ENCODE assay signal across 24 cellular contexts in the genomic region with DNA sequence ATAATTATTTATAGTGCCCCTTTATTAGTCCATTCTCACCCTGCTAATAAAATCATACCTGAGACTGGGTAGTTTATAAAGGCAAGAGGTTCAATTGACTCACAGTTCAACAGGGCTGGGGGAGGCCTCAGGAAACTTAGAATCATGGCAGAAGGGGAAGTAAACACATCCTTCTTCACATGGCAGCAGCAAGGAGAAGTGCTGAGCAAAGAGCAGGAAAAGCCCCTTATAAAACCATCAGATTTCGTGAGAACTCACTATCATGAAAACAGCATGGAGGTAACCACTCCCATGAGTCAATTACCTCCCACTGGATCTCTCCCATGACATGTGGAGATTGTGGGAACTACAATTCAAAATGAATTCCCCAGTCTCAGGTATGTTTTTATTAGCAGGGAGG.
"Had no signal": no experiment of that assay in that cellular context is flagged by ENCODE, and none has a peak within 500 bp of the region (broad histone marks: within the 10 kb centered on the region; RNA-seq: fewer than 3 reads in every experiment).

No MANE protein-coding gene starts in this region.

- H3K27ac ChIP-seq: breast epithelium, gastroesophageal sphincter, heart right ventricle, prostate gland, right atrium auricular region, tibial nerve, uterus had no signal

- H3K9me3 ChIP-seq: breast epithelium, gastroesophageal sphincter, mucosa of descending colon, prostate gland, right atrium auricular region, tibial nerve, uterus had no signal

- H3K27ac Mint-ChIP-seq: activated CD4-positive, alpha-beta T cell treated with anti-CD3 and anti-CD28 coated beads, Interleukin-2, amount 10 ng/mL, durations not matched to agents 7 days and 5 days; activated CD8-positive, alpha-beta T cell treated with anti-CD3 and anti-CD28 coated beads, Interleukin-2, amount 10 ng/mL, durations not matched to agents 7 days and 5 days had no signal

- H3K27me3 ChIP-seq: breast epithelium, gastroesophageal sphincter, heart right ventricle, right atrium auricular region, tibial nerve, uterus had no signal

- FAIRE-seq: astrocyte had no signal

- H3K4me3 Mint-ChIP-seq: activated CD4-positive, alpha-beta T cell treated with anti-CD3 and anti-CD28 coated beads, Interleukin-2, amount 10 ng/mL, durations not matched to agents 7 days and 5 days; activated CD8-positive, alpha-beta T cell treated with anti-CD3 and anti-CD28 coated beads, Interleukin-2, amount 10 ng/mL, durations not matched to agents 7 days and 5 days; naive B cell had no signal

- H3K4me1 ChIP-seq: breast epithelium, prostate gland, right atrium auricular region, uterus had no signal

- H3K9me3 Mint-ChIP-seq: activated CD4-positive, alpha-beta T cell treated with anti-CD3 and anti-CD28 coated beads, Interleukin-2, amount 10 ng/mL, durations not matched to agents 7 days and 5 days had no signal

- ATAC-seq: activated CD8-positive, alpha-beta T cell treated with anti-CD3 and anti-CD28 coated beads, Interleukin-2, amount 10 ng/mL, durations not matched to agents 7 days and 5 days; esophagus mucosa; gastroesophageal sphincter; heart right ventricle; left ventricle myocardium superior; stimulated activated naive CD8-positive, alpha-beta T cell treated with anti-CD3 and anti-CD28 coated beads, Interleukin-15, Interleukin-2, amounts not matched to agents 100 U/mL and 50 U/mL, for 24 hours had no signal

- H3K4me1 Mint-ChIP-seq: activated CD4-positive, alpha-beta T cell treated with anti-CD3 and anti-CD28 coated beads, Interleukin-2, amount 10 ng/mL, durations not matched to agents 7 days and 5 days had no signal

- H3K36me3 ChIP-seq: breast epithelium, gastroesophageal sphincter, heart right ventricle, prostate gland, right atrium auricular region, tibial nerve, uterus had no signal

- DNase-seq: activated CD4-positive, alpha-beta T cell treated with anti-CD3 and anti-CD28 coated beads, Interleukin-2, amount 10 ng/mL, durations not matched to agents 7 days and 5 days; activated CD4-positive, CD25-positive, alpha-beta regulatory T cell; activated CD8-positive, alpha-beta memory T cell treated with anti-CD3 and anti-CD28 coated beads, Interleukin-2, amount 50 U/mL, for 4 hours; activated CD8-positive, alpha-beta T cell treated with anti-CD3 and anti-CD28 coated beads, Interleukin-2, amount 10 ng/mL, durations not matched to agents 7 days and 5 days; activated effector memory CD4-positive, alpha-beta T cell treated with anti-CD3 and anti-CD28 coated beads, Interleukin-2, amount 50 U/mL, for 16 hours; activated naive CD4-positive, alpha-beta T cell treated with anti-CD3 and anti-CD28 coated beads, Interleukin-2, amount 50 U/mL, for 16 hours; activated T-cell treated with anti-CD3 and anti-CD28 coated beads, Interleukin-2, amount 50 U/mL, for 48 hours; cerebellar nuclear complex; cortex of kidney; heart right ventricle; left ventricle myocardium superior; mucosa of descending colon; naive B cell; stimulated activated CD4-positive, alpha-beta T cell treated with anti-CD3 and anti-CD28 coated beads, Interleukin-2, amount 100 ng/mL, for 24 hours; stimulated activated naive CD8-positive, alpha-beta T cell treated with anti-CD3 and anti-CD28 coated beads, Interleukin-15, Interleukin-2, amounts not matched to agents 100 U/mL and 50 U/mL, for 24 hours; substantia nigra; uterus had no signal

- H3K27me3 Mint-ChIP-seq: activated CD4-positive, alpha-beta T cell treated with anti-CD3 and anti-CD28 coated beads, Interleukin-2, amount 10 ng/mL, durations not matched to agents 7 days and 5 days; naive B cell had no signal

- H3K4me3 ChIP-seq: breast epithelium, gastroesophageal sphincter, heart right ventricle, mucosa of descending colon, prostate gland, right atrium auricular region, tibial nerve, uterus had no signal
